In the genomic region with DNA sequence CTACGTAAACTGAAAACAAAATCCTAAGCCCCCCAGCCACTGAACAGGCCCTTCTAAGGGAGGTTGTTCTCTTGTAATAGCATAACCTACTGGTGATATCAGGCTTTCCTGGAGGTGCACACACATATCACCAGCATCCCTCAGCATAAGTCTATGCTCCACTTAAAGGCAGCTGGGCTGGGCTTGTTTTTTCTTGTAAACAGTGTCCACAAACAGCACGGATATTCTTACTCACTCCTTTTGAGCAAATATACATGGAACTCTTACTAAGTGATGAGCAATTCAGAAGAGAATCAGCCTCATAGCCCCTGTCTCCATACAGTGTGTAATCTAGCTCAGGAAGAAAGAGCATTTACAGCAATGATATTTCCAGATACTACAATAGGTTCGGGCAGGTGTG, we compare ENCODE assay signal across 1 cellular context.
TF ChIP-seq lines count a peak whose summit lies in the region.

No MANE protein-coding gene starts in this region.

TF ChIP-seq in A549, 52 proteins besides CTCF, POLR2A, EP300 and RAD21 (continued from another document):
- TF ChIP-seq, protein P1, sequence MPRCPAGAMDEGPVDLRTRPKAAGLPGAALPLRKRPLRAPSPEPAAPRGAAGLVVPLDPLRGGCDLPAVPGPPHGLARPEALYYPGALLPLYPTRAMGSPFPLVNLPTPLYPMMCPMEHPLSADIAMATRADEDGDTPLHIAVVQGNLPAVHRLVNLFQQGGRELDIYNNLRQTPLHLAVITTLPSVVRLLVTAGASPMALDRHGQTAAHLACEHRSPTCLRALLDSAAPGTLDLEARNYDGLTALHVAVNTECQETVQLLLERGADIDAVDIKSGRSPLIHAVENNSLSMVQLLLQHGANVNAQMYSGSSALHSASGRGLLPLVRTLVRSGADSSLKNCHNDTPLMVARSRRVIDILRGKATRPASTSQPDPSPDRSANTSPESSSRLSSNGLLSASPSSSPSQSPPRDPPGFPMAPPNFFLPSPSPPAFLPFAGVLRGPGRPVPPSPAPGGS (IDR thresholded peaks at IDR 0.05): no peak
- TF ChIP-seq PHF8 (IDR thresholded peaks at IDR 0.05; ENCODE audit: borderline replicate concordance, low read depth): no peak
- no peak for TF ChIP-seq MYC (IDR thresholded peaks at IDR 0.05; ENCODE audit: borderline replicate concordance, low read length)
- TF ChIP-seq CEBPB (IDR thresholded peaks at IDR 0.05): no peak
